ENCODE assay signal across 8 cellular contexts in the genomic region with DNA sequence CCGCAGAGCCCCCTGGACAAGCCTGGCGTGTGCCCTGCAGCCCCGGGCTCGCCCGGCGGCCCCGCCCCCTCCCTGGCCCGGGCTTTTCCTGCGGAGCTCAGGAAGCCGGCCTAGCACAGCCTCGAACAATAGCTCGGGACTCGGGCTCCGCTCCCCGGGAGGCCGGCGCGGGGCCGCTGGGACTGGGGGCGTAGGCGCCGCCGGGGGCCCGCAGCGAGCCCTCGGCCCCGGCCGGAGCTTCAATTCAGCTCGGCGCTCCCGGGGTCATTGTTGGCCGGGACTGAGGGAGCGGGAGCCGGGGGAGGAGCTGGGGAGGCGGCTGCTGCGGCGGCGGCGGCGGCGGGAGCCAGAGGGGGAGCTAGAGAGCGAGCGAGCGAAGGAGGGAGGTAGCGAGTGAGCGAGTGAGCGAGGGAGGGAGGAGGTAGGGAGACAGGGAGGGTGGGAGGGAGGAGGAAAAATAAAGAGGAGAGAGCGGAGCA. TPM values are rescaled to one million over a fixed set of nuclear protein-coding genes. Genes with fewer than 3 reads are reported as not detected.
DNase-seq lines count a peak whose midpoint lies in the region; ATAC-seq and TF ChIP-seq lines count a peak whose summit lies in the region.

No MANE protein-coding gene starts in this region.

- H3K36me3 Mint-ChIP-seq in activated B cell treated with CpG ODN at 0.5 μM for 24 hours (ENCODE audit: low read depth), result no peaks in the 10 kb centered on the region

- peaks cover 4% of the 10 kb centered on the region for H3K9me3 Mint-ChIP-seq in activated B cell treated with CpG ODN at 0.5 μM for 24 hours

- H3K27me3 Mint-ChIP-seq in activated B cell treated with CpG ODN at 0.5 μM for 24 hours, result peaks cover 43% of the 10 kb centered on the region

- peak overlapping the region; percentile 85 for H3K27ac ChIP-seq in caudate nucleus (ENCODE audit: low read depth, low read length)
- peak overlapping the region; percentile 60 to 90 (median 86) for H3K27ac ChIP-seq in spleen

- peak; percentile 98 for ATAC-seq in GM18498 (IDR thresholded peaks at IDR 0.05; ENCODE audit: unreplicated experiment)
- ATAC-seq in HG03025 (IDR thresholded peaks at IDR 0.05; ENCODE audit: low FRiP score, unreplicated experiment), result peak; percentile 79
- ATAC-seq in activated B cell treated with CpG ODN at 0.5 μM for 24 hours (ENCODE audit: low read depth), result peak; percentile 89
- ATAC-seq in HG03378 (IDR thresholded peaks at IDR 0.05; ENCODE audit: unreplicated experiment), result no peak

- H3K27ac Mint-ChIP-seq in activated B cell treated with CpG ODN at 0.5 μM for 24 hours, result no peak overlapping the region

- intact Hi-C loops in activated B cell treated with CpG ODN at 0.5 μM for 24 hours (cut with micrococcal nuclease) (no loop called here), spleen (cut with DNase I; ENCODE audit: low total_unique reads) (loop anchor here (10.0 kb wide), 1 partner anchor 212 kb away; no protein-coding TSS in a partner anchor)

- H3K4me3 Mint-ChIP-seq in activated B cell treated with CpG ODN at 0.5 μM for 24 hours, result peak overlapping the region; percentile 60

- no peak for TF ChIP-seq CTCF in activated B cell treated with CpG ODN at 0.5 μM for 24 hours (IDR thresholded peaks at IDR 0.05)
- peak in 10 of 11 experiments; percentile 7 to 87 (median 73) for TF ChIP-seq CTCF in spleen (IDR thresholded peaks at IDR 0.05 in 8 of 11, conservative IDR thresholded peaks at IDR 0.05 in 3 of 11)

- peak overlapping the region; percentile 49 to 79 (median 58) for H3K4me3 ChIP-seq in spleen

- TF ChIP-seq POLR2A in spleen (IDR thresholded peaks at IDR 0.05), result no peak

- POLR2A ChIA-PET in activated B cell treated with CpG ODN at 0.5 μM for 24 hours (lab: Charles Lee), result no interaction called here

- CTCF ChIA-PET in activated B cell treated with CpG ODN at 0.5 μM for 24 hours (lab: Charles Lee), result interaction anchor here (0.7 to 1.3 kb wide), 6 partner anchors 10 to 50 kb away, joined by 3 to 4 read pairs (median 4); no protein-coding TSS in a partner anchor

- no peaks in the 10 kb centered on the region for H3K9me3 ChIP-seq in spleen

- H3K4me1 Mint-ChIP-seq in activated B cell treated with CpG ODN at 0.5 μM for 24 hours, result peaks cover 19% of the 10 kb centered on the region

- H3K4me1 ChIP-seq in spleen, result peaks cover 0 to 37% (median 13%) of the 10 kb centered on the region in 6 donors

- H3K27me3 ChIP-seq in spleen (replicated peaks in 1 of 7), result peaks cover 4 to 91% (median 23%) of the 10 kb centered on the region in 7 donors

- 0 to 1% (median 1%) methylated on average over 15 to 48 of the region's 48 CpGs for WGBS in spleen, 5 donors

- no peaks in the 10 kb centered on the region for H3K36me3 ChIP-seq in spleen

- DNase-seq in NCI-H2107 treated with DMSO at 0.1 percent for 48 hours (lab: John Stamatoyannopoulos, UW; ENCODE audit: unreplicated experiment), result peak; percentile 92
- DNase-seq in activated B cell treated with CpG ODN at 0.5 μM for 24 hours, result peak; percentile 55
- DNase-seq in caudate nucleus (lab: John Stamatoyannopoulos, UW), result peak in 58 of 61 donors; percentile 13 to 92 (median 74)
- peak; percentile 95 for DNase-seq in islet precursor cell
- DNase-seq in spleen, result peak; percentile 91

RNA-seq across cellular contexts. Expression of gene KALRN, which starts 0.2 kb away (rescaled TPM):
- total RNA-seq in activated B cell treated with CpG ODN at 0.5 μM for 24 hours, result 0.69 TPM in 1 of 2 replicates, not detected in the other
- 100 to 1,000 TPM in 6 of 7 donors, 10 to 100 TPM in 1; 83.9 to 235 (median 180) TPM for total RNA-seq in spleen
- 10 to 100 TPM in 1 of 3 donors, 1 to 10 TPM in 2; 6.3 to 19.6 (median 8.5) TPM for polyA plus RNA-seq in spleen

RNA-seq across cellular contexts. Expression of gene ROPN1, which starts 41.0 kb away (rescaled TPM):
- total RNA-seq in activated B cell treated with CpG ODN at 0.5 μM for 24 hours (not detected in 2 replicates), spleen (not detected)
- under 1 TPM in 1 of 3 donors, not detected in 2; 0.06 TPM for polyA plus RNA-seq in spleen

Comparison
In these comparisons a context has a peak if more than half of its experiments do, and no peak if none do; other contexts are left out.
1. RNA of gene KALRN, which starts 0.2 kb away (total RNA-seq): 83.9 to 235 TPM in spleen; 0.69 TPM in activated B cell treated with CpG ODN at 0.5 μM for 24 hours; every median in the first group is over 10 times any median in the second.
2. Peak in every context shown above with its lines, with median percentiles within 50 percentile points of each other: DNase-seq.